In genomic region chr2:84953535-84953934, GRCh38 we compare ENCODE assay signal across 24 cellular contexts.
"Had no signal": no experiment of that assay in that cellular context is flagged by ENCODE, and none has a peak within 500 bp of the region (broad histone marks: within the 10 kb centered on the region; RNA-seq: fewer than 3 reads in every experiment).

No MANE protein-coding gene starts in this region.

- H3K4me3 Mint-ChIP-seq: activated CD4-positive, alpha-beta memory T cell treated with anti-CD3 and anti-CD28 coated beads for 36 hours; activated CD4-positive, alpha-beta T cell treated with anti-CD3 and anti-CD28 coated beads, Interleukin-2, amount 10 ng/mL, durations not matched to agents 7 days and 5 days; activated naive CD8-positive, alpha-beta T cell treated with anti-CD3 and anti-CD28 coated beads, Interleukin-2, amount 10 ng/mL, durations not matched to agents 7 days and 5 days; activated T-cell treated with anti-CD3 and anti-CD28 coated beads, Interleukin-2, amount 50 U/mL, for 4 hours; T-cell had no signal

- H3K36me3 ChIP-seq: adrenal gland, MG63 had no signal

- H3K27ac ChIP-seq: adrenal gland, KMS-11, SK-N-MC had no signal

- H3K27me3 ChIP-seq: adrenal gland, MG63 had no signal

- H3K4me2 ChIP-seq: KMS-11 had no signal

- H3K9me3 ChIP-seq: adrenal gland, MG63 had no signal

- ATAC-seq: activated T-cell treated with anti-CD3 and anti-CD28 coated beads, Interleukin-2, amount 50 U/mL, for 4 hours; T-cell had no signal

- H3K27me3 Mint-ChIP-seq: activated CD4-positive, alpha-beta memory T cell treated with anti-CD3 and anti-CD28 coated beads for 36 hours; activated CD4-positive, alpha-beta T cell treated with anti-CD3 and anti-CD28 coated beads, Interleukin-2, amount 10 ng/mL, durations not matched to agents 7 days and 5 days; activated naive CD8-positive, alpha-beta T cell treated with anti-CD3 and anti-CD28 coated beads, Interleukin-2, amount 10 ng/mL, durations not matched to agents 7 days and 5 days; T-cell had no signal

- H3K36me3 Mint-ChIP-seq: T-cell had no signal

- H3K9me3 Mint-ChIP-seq: activated CD4-positive, alpha-beta memory T cell treated with anti-CD3 and anti-CD28 coated beads for 36 hours; activated CD4-positive, alpha-beta T cell treated with anti-CD3 and anti-CD28 coated beads, Interleukin-2, amount 10 ng/mL, durations not matched to agents 7 days and 5 days; activated naive CD8-positive, alpha-beta T cell treated with anti-CD3 and anti-CD28 coated beads, Interleukin-2, amount 10 ng/mL, durations not matched to agents 7 days and 5 days; activated T-cell treated with anti-CD3 and anti-CD28 coated beads, Interleukin-2, amount 50 U/mL, for 4 hours; T-cell had no signal

- H3K4me1 ChIP-seq: adrenal gland had no signal

- H3K27ac Mint-ChIP-seq: activated CD4-positive, alpha-beta memory T cell treated with anti-CD3 and anti-CD28 coated beads for 36 hours; activated CD4-positive, alpha-beta T cell treated with anti-CD3 and anti-CD28 coated beads, Interleukin-2, amount 10 ng/mL, durations not matched to agents 7 days and 5 days; activated naive CD8-positive, alpha-beta T cell treated with anti-CD3 and anti-CD28 coated beads, Interleukin-2, amount 10 ng/mL, durations not matched to agents 7 days and 5 days; T-cell had no signal

- H3K4me3 ChIP-seq: adrenal gland, MG63, SK-N-MC had no signal

- FAIRE-seq: TTC549 had no signal

- DNase-seq: activated CD4-positive, alpha-beta memory T cell treated with anti-CD3 and anti-CD28 coated beads for 36 hours; activated CD4-positive, alpha-beta T cell treated with anti-CD3 and anti-CD28 coated beads, Interleukin-2, amount 10 ng/mL, durations not matched to agents 7 days and 5 days; activated CD4-positive, CD25-positive, alpha-beta regulatory T cell; activated CD8-positive, alpha-beta memory T cell treated with anti-CD3 and anti-CD28 coated beads for 24 hours; activated naive CD4-positive, alpha-beta T cell treated with anti-CD3 and anti-CD28 coated beads, Interleukin-2, amount 50 U/mL, for 16 hours; activated naive CD8-positive, alpha-beta T cell treated with anti-CD3 and anti-CD28 coated beads, Interleukin-2, amount 10 ng/mL, durations not matched to agents 7 days and 5 days; activated T-cell treated with anti-CD3 and anti-CD28 coated beads, Interleukin-2, amount 50 U/mL, for 4 hours; anterior cingulate cortex; cerebellar nuclear complex; MG63; NCI-H1105 treated with DMSO at 0.1 percent for 48 hours; NCI-H1436 treated with DMSO at 0.1 percent for 48 hours; NCI-H187; NCI-H2081; NCI-H446; NCI-H524; SIG-M5; T-cell; T-helper 2 cell; T1000 had no signal

- H3K9ac ChIP-seq: KMS-11 had no signal
